Comparison of ENCODE assay signal across 1 cellular context in genomic region chr14:93106541-93107156, GRCh38.
TF ChIP-seq lines count a peak whose summit lies in the region.

No MANE protein-coding gene starts in this region.

TF ChIP-seq in HEK293, 187 proteins besides CTCF, POLR2A, EP300 and RAD21 (continued from another document):
- TF ChIP-seq ZNF146 (tag by site-specific recombination; IDR thresholded peaks at IDR 0.05): no peak
